9 cellular contexts compared by ENCODE assay signal in the genomic region with DNA sequence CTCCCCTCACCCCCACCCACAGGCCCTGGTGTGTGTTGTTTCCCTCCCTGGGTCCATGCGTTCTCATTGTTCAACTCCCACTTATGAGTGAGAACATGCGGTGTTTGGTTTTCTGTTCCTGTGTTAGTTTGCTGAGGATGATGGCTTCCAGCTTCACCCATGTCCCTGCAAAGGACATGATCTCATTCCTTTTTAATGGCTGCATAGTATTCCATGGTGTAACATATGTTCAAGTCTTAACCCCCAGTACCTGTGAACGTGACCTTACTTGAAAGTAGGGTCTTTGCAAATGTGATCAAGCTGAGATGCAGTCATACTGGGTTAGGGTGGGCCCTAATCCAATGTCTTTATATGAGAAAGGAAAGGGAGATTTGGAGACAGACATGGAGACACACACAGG. TPM values are rescaled to one million over a fixed set of nuclear protein-coding genes. Genes with fewer than 3 reads are reported as not detected.
"Had no signal": no experiment of that assay in that cellular context is flagged by ENCODE, and none has a peak within 500 bp of the region (broad histone marks: within the 10 kb centered on the region; RNA-seq: fewer than 3 reads in every experiment).

No MANE protein-coding gene starts in this region.

RNA-seq across cellular contexts. Expression of a gene that starts 3.0 kb away (rescaled TPM):
- total RNA-seq: PC-3, PC-9, Peyer's patch, Right ventricle myocardium inferior, RPMI7951, SJCRH30, SJSA1, SK-MEL-5 had no signal
- polyA plus RNA-seq: SK-N-SH had no signal
